In the genomic region with DNA sequence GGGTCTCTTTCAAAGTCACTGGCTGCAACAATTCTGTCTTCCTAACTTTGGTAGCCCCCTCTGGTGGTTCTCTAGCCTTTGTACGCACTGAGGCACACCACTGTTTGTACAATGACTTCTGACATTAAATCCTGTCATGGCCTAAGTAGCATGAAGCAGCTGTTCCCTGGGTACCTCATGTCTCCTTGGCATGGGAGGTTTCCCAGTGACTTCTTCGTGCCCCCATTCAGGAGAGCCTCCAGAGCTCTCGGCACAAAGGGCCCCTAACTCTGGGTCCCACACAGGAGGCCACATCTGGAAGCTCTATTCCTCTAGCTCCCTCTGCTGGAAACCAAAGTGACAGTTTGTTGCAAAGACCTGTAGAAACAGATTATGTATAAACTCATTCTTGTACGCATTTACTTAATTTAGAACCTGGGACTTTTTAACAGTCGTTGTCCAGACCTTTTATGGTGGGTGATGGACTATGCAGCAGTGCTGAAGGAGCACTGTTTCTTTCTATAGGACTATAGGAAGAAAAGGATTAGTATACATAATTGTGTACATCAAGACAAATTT, we compare ENCODE assay signal across 8 cellular contexts. TPM values are rescaled to one million over a fixed set of nuclear protein-coding genes. Genes with fewer than 3 reads are reported as not detected.
A peak's percentile ranks its signal among the peaks of the same experiment; 100 is the strongest.
DNase-seq lines count a peak whose midpoint lies in the region; ATAC-seq and TF ChIP-seq lines count a peak whose summit lies in the region.

No MANE protein-coding gene starts in this region.

- no peak overlapping the region for H3K4me3 ChIP-seq in coronary artery

- peak; percentile 58 for DNase-seq in DMS53 treated with DMSO at 0.1 percent for 48 hours (lab: John Stamatoyannopoulos, UW; ENCODE audit: unreplicated experiment)
- DNase-seq in NCI-H345 treated with DMSO at 0.1 percent for 48 hours (lab: John Stamatoyannopoulos, UW; ENCODE audit: unreplicated experiment) = peak; percentile 28
- DNase-seq in activated CD4-positive, alpha-beta T cell treated with anti-CD3 and anti-CD28 coated beads for 48 hours = peak; percentile 40
- DNase-seq in erythroblast (lab: John Stamatoyannopoulos, UW) = peak; percentile 83 to 85
- peak; percentile 49 for DNase-seq in myocyte (ENCODE audit: low read depth)
- no peak for DNase-seq in coronary artery (ENCODE audit: low spot score)

- no peak overlapping the region for H3K27ac ChIP-seq in coronary artery

- TF ChIP-seq POLR2A in erythroblast (IDR thresholded peaks at IDR 0.05; ENCODE audit: low read length) = no peak

- no peak for TF ChIP-seq CTCF in coronary artery (IDR thresholded peaks at IDR 0.05)

- ATAC-seq in GM19467 (IDR thresholded peaks at IDR 0.05; ENCODE audit: unreplicated experiment) = peak; percentile 83
- peak; percentile 96 for ATAC-seq in HG03442 (IDR thresholded peaks at IDR 0.05; ENCODE audit: unreplicated experiment)

RNA-seq across cellular contexts. Expression of gene SWT1, which starts 13.4 kb away (rescaled TPM):
- 4.6 and 6.7 TPM in 2 replicates for total RNA-seq in myocyte
- 1.4 TPM for polyA plus RNA-seq in myocyte (2012)

RNA-seq across cellular contexts. Expression of gene TRMT1L, which starts 13.6 kb away (rescaled TPM):
- total RNA-seq in myocyte = 25.7 and 32.6 TPM in 2 replicates
- 9.2 TPM for polyA plus RNA-seq in myocyte (2012)
